Comparison of ENCODE assay signal across 10 cellular contexts in the genomic region with DNA sequence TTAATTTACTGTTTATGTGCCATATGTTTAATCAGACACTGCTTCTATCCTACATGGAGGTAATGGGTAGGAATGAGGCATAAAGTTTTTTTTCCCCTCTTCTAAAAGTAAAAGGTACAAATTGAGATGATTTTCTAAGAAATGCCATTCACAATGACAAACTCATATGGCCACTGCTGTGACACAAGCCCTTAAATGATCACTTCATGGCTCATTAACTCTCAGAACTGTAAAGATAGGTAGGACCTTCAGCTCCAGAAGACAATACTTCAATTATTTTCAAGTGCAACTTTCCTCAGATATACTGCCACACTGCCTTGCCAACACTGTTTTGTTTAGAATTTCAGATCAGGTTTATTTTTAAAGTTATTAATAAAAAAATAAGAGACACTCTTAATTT.
"Had no signal": no experiment of that assay in that cellular context is flagged by ENCODE, and none has a peak within 500 bp of the region (broad histone marks: within the 10 kb centered on the region; RNA-seq: fewer than 3 reads in every experiment).

No MANE protein-coding gene starts in this region.

- DNase-seq: activated CD4-positive, alpha-beta memory T cell treated with anti-CD3 and anti-CD28 coated beads, Interleukin-2, amount 10 ng/mL, durations not matched to agents 7 days and 5 days; activated CD4-positive, alpha-beta T cell treated with anti-CD3 and anti-CD28 coated beads for 4 hours; activated naive CD4-positive, alpha-beta T cell treated with anti-CD3 and anti-CD28 coated beads, Interleukin-2, amount 10 ng/mL, durations not matched to agents 7 days and 5 days; activated T-cell treated with anti-CD3 and anti-CD28 coated beads, Interleukin-2, amount 50 U/mL, for 24 hours; dermis blood vessel endothelial cell; erythroblast; heart right ventricle; sigmoid colon; stimulated activated CD4-positive, alpha-beta T cell treated with anti-CD3 and anti-CD28 coated beads, Interleukin-1b, Interleukin-23, amount 100 ng/mL, for 48 hours; stimulated activated naive CD8-positive, alpha-beta T cell treated with anti-CD3 and anti-CD28 coated beads, Interleukin-15, amount 100 ng/mL, for 72 hours had no signal
